In genomic region chr6:42428326-42429041, GRCh38 we compare ENCODE assay signal across 9 cellular contexts. TPM values are rescaled to one million over a fixed set of nuclear protein-coding genes. Genes with fewer than 3 reads are reported as not detected.
DNase-seq lines count a peak whose midpoint lies in the region; ATAC-seq lines count a peak whose summit lies in the region.
"Had no signal": no experiment of that assay in that cellular context is flagged by ENCODE, and none has a peak within 500 bp of the region (broad histone marks: within the 10 kb centered on the region; RNA-seq: fewer than 3 reads in every experiment).

No MANE protein-coding gene starts in this region.

- 54% methylated on average over 7 of the region's 7 CpGs for WGBS in right cardiac atrium

- H3K9me3 ChIP-seq in right cardiac atrium (ENCODE audit: control insufficient read depth, low read length): no peaks in the 10 kb centered on the region

- H3K27ac ChIP-seq in right cardiac atrium (ENCODE audit: low read length): peak overlapping the region; percentile 44
- H3K27ac ChIP-seq: SJSA1 had no signal

- no peaks in the 10 kb centered on the region for H3K27me3 Mint-ChIP-seq in activated T-cell treated with anti-CD3 and anti-CD28 coated beads, Interleukin-2, amount 50 U/mL, for 24 hours
- H3K27me3 Mint-ChIP-seq in stimulated activated naive CD8-positive, alpha-beta T cell treated with anti-CD3 and anti-CD28 coated beads, Interleukin-15, Interleukin-2, amounts not matched to agents 100 ng/mL and 50 ng/mL, for 24 hours: no peaks in the 10 kb centered on the region

- ATAC-seq in right cardiac atrium: peak; percentile 93 to 96

- H3K4me1 ChIP-seq in right cardiac atrium (ENCODE audit: control insufficient read depth, insufficient read depth, low read length): peaks cover 2% of the 10 kb centered on the region

- peaks cover 3% of the 10 kb centered on the region for H3K9me3 Mint-ChIP-seq in activated T-cell treated with anti-CD3 and anti-CD28 coated beads, Interleukin-2, amount 50 U/mL, for 24 hours
- no peaks in the 10 kb centered on the region for H3K9me3 Mint-ChIP-seq in stimulated activated naive CD8-positive, alpha-beta T cell treated with anti-CD3 and anti-CD28 coated beads, Interleukin-15, Interleukin-2, amounts not matched to agents 100 ng/mL and 50 ng/mL, for 24 hours

- H3K27me3 ChIP-seq in right cardiac atrium (ENCODE audit: control insufficient read depth, insufficient read depth): no peaks in the 10 kb centered on the region
- H3K27me3 ChIP-seq: SJSA1 had no signal

- peaks cover 30% of the 10 kb centered on the region for H3K36me3 Mint-ChIP-seq in activated T-cell treated with anti-CD3 and anti-CD28 coated beads, Interleukin-2, amount 50 U/mL, for 24 hours (ENCODE audit: low read depth)
- peaks cover 6% of the 10 kb centered on the region for H3K36me3 Mint-ChIP-seq in stimulated activated naive CD8-positive, alpha-beta T cell treated with anti-CD3 and anti-CD28 coated beads, Interleukin-15, Interleukin-2, amounts not matched to agents 100 ng/mL and 50 ng/mL, for 24 hours (ENCODE audit: low read depth)

- H3K4me3 ChIP-seq in right cardiac atrium (ENCODE audit: low read length): no peak overlapping the region
- H3K4me3 ChIP-seq: SJSA1 had no signal

- peak; percentile 69 for DNase-seq in activated naive CD4-positive, alpha-beta T cell treated with Interleukin-2 at 50 U/mL for 16 hours
- DNase-seq in activated naive CD4-positive, alpha-beta T cell (lab: John Stamatoyannopoulos, UW): no peak
- no peak for DNase-seq in activated T-cell treated with anti-CD3 and anti-CD28 coated beads, Interleukin-2, amount 50 U/mL, for 24 hours
- peak; percentile 69 to 84 (median 81) for DNase-seq in right cardiac atrium
- no peak for DNase-seq in NCI-H226
- no peak for DNase-seq in HuH-7 (ENCODE audit: low spot score)
- DNase-seq in NCI-H1417 treated with DMSO at 0.1 percent for 48 hours (lab: John Stamatoyannopoulos, UW): no peak

- intact Hi-C loops in right cardiac atrium (cut with DNase I): no loop called here

- peak overlapping the region; percentile 82 for H3K27ac Mint-ChIP-seq in activated T-cell treated with anti-CD3 and anti-CD28 coated beads, Interleukin-2, amount 50 U/mL, for 24 hours
- peak overlapping the region; percentile 71 for H3K27ac Mint-ChIP-seq in stimulated activated naive CD8-positive, alpha-beta T cell treated with anti-CD3 and anti-CD28 coated beads, Interleukin-15, Interleukin-2, amounts not matched to agents 100 ng/mL and 50 ng/mL, for 24 hours

- H3K4me3 Mint-ChIP-seq in activated T-cell treated with anti-CD3 and anti-CD28 coated beads, Interleukin-2, amount 50 U/mL, for 24 hours: peak overlapping the region; percentile 18
- peak overlapping the region; percentile 47 for H3K4me3 Mint-ChIP-seq in stimulated activated naive CD8-positive, alpha-beta T cell treated with anti-CD3 and anti-CD28 coated beads, Interleukin-15, Interleukin-2, amounts not matched to agents 100 ng/mL and 50 ng/mL, for 24 hours

- H3K4me1 Mint-ChIP-seq in activated T-cell treated with anti-CD3 and anti-CD28 coated beads, Interleukin-2, amount 50 U/mL, for 24 hours (ENCODE audit: low read depth): peaks cover 63% of the 10 kb centered on the region
- H3K4me1 Mint-ChIP-seq in stimulated activated naive CD8-positive, alpha-beta T cell treated with anti-CD3 and anti-CD28 coated beads, Interleukin-15, Interleukin-2, amounts not matched to agents 100 ng/mL and 50 ng/mL, for 24 hours (ENCODE audit: low read depth): peaks cover 51% of the 10 kb centered on the region

RNA-seq across cellular contexts. Expression of gene TRERF1, which starts 23.2 kb away (rescaled TPM):
- 1 to 10 TPM; 2.1 to 3.1 (median 2.5) TPM for total RNA-seq in right cardiac atrium
- polyA plus RNA-seq in right cardiac atrium: 1.2 TPM

Comparison
In these comparisons a context has a peak if more than half of its experiments do, and no peak if none do; other contexts are left out.
1. DNase-seq: peak in activated naive CD4-positive, alpha-beta T cell treated with Interleukin-2 at 50 U/mL for 16 hours (single experiment) and right cardiac atrium (3 of 3); none in activated naive CD4-positive, alpha-beta T cell (0 of 4), activated T-cell treated with anti-CD3 and anti-CD28 coated beads, Interleukin-2, amount 50 U/mL, for 24 hours (single experiment), NCI-H226 (single experiment), HuH-7 (single experiment) and NCI-H1417 treated with DMSO at 0.1 percent for 48 hours (single experiment).